In genomic region chr14:65251213-65251612, GRCh38 we compare ENCODE assay signal across 13 cellular contexts.
DNase-seq lines count a peak whose midpoint lies in the region; ATAC-seq, FAIRE-seq and TF ChIP-seq lines count a peak whose summit lies in the region.
"Had no signal": no experiment of that assay in that cellular context is flagged by ENCODE, and none has a peak within 500 bp of the region (broad histone marks: within the 10 kb centered on the region; RNA-seq: fewer than 3 reads in every experiment).

No MANE protein-coding gene starts in this region.

- ATAC-seq in gastroesophageal sphincter: peak; percentile 89

- H3K9me3 ChIP-seq in adipocyte (ENCODE audit: control insufficient read depth, low read length): no peaks in the 10 kb centered on the region
- no peaks in the 10 kb centered on the region for H3K9me3 ChIP-seq in gastroesophageal sphincter
- H3K9me3 ChIP-seq in stomach: no peaks in the 10 kb centered on the region
- H3K9me3 ChIP-seq: prostate gland had no signal

- TF ChIP-seq EP300 in gastroesophageal sphincter (IDR thresholded peaks at IDR 0.05) (no peak), stomach (IDR thresholded peaks at IDR 0.05) (no peak)

- H3K36me3 ChIP-seq in adipocyte (ENCODE audit: control insufficient read depth, insufficient read depth, low read length, severe bottlenecking) (no peaks in the 10 kb centered on the region), gastroesophageal sphincter (no peaks in the 10 kb centered on the region), stomach (no peaks in the 10 kb centered on the region)
- H3K36me3 ChIP-seq: heart right ventricle, prostate gland had no signal

- no peaks in the 10 kb centered on the region for H3K27me3 ChIP-seq in adipocyte (replicated peaks; ENCODE audit: control insufficient read depth, insufficient read depth, low read length)
- H3K27me3 ChIP-seq in gastroesophageal sphincter: no peaks in the 10 kb centered on the region
- no peaks in the 10 kb centered on the region for H3K27me3 ChIP-seq in stomach
- H3K27me3 ChIP-seq: heart right ventricle had no signal

- DNase-seq in H54 (ENCODE audit: insufficient read length, low spot score): peak; percentile 16
- peak; percentile 89 for DNase-seq in adipocyte (ENCODE audit: low read depth)
- DNase-seq in stomach: no peak
- no peak for DNase-seq in GOT3 (lab: John Stamatoyannopoulos, UW)
- DNase-seq in middle frontal gyrus (ENCODE audit: extremely low spot score, low spot score): no peak
- DNase-seq in central memory CD4-positive, alpha-beta T cell: no peak
- DNase-seq: activated naive CD4-positive, alpha-beta T cell treated with Interleukin-2 at 50 U/mL for 16 hours; H9; heart right ventricle; OCI-M1 had no signal

- H3K27ac ChIP-seq in gastroesophageal sphincter (no peak overlapping the region), stomach (peak overlapping the region in 3 of 5 donors; percentile 41 to 79 (median 58))
- H3K27ac ChIP-seq: heart right ventricle had no signal

- H3K4me1 ChIP-seq in adipocyte (ENCODE audit: control insufficient read depth, insufficient read depth, low read length): peaks cover 32% of the 10 kb centered on the region
- no peaks in the 10 kb centered on the region for H3K4me1 ChIP-seq in gastroesophageal sphincter
- H3K4me1 ChIP-seq in stomach: peaks cover 34 to 46% (median 38%) of the 10 kb centered on the region in 4 donors
- H3K4me1 ChIP-seq: prostate gland had no signal

- peak; percentile 11 for FAIRE-seq in H54 (lab: Jason Lieb, UNC)
- FAIRE-seq: GM12892 had no signal

- peak overlapping the region; percentile 71 for H3K9ac ChIP-seq in adipocyte (ENCODE audit: low read length)

- WGBS in gastroesophageal sphincter (ENCODE audit: low coverage in 1 of 2), 2 donors: 75 to 80% methylated on average over 1 of the region's 1 CpG
- 77 to 93% (median 91%) methylated on average over 1 of the region's 1 CpG for WGBS in stomach, 5 donors

- intact Hi-C loops in stomach (cut with DNase I; ENCODE audit: low total_unique reads): no loop called here

- H3K4me3 ChIP-seq in adipocyte (ENCODE audit: low read length) (peak overlapping the region; percentile 63), gastroesophageal sphincter (no peak overlapping the region), stomach (no peak overlapping the region)
- H3K4me3 ChIP-seq: heart right ventricle, prostate gland had no signal

- no peak for TF ChIP-seq CTCF in gastroesophageal sphincter (IDR thresholded peaks at IDR 0.05)
- no peak for TF ChIP-seq CTCF in stomach (IDR thresholded peaks at IDR 0.05)

- TF ChIP-seq POLR2A in H54 (IDR thresholded peaks at IDR 0.05; ENCODE audit: low read depth, low read length): no peak
- no peak for TF ChIP-seq POLR2A in gastroesophageal sphincter (IDR thresholded peaks at IDR 0.05)
- no peak for TF ChIP-seq POLR2A in stomach (IDR thresholded peaks at IDR 0.05)

Comparison
In these comparisons a context has a peak if more than half of its experiments do, and no peak if none do; other contexts are left out.
1. DNase-seq: peak in H54 (single experiment) and adipocyte (single experiment); none in stomach (single experiment), GOT3 (single experiment), middle frontal gyrus (single experiment) and central memory CD4-positive, alpha-beta T cell (single experiment).
2. H3K27ac ChIP-seq: peak in stomach (3 of 5); none in gastroesophageal sphincter (0 of 4).